In genomic region chr3:43012189-43012588, GRCh38 we compare ENCODE assay signal across 27 cellular contexts. TPM values are rescaled to one million over a fixed set of nuclear protein-coding genes. Genes with fewer than 3 reads are reported as not detected.
"Had no signal": no experiment of that assay in that cellular context is flagged by ENCODE, and none has a peak within 500 bp of the region (broad histone marks: within the 10 kb centered on the region; RNA-seq: fewer than 3 reads in every experiment).

No MANE protein-coding gene starts in this region.

- H3K27ac Mint-ChIP-seq: activated CD8-positive, alpha-beta memory T cell treated with anti-CD3 and anti-CD28 coated beads, Interleukin-2, amount 10 ng/mL, durations not matched to agents 7 days and 5 days; activated naive CD4-positive, alpha-beta T cell treated with anti-CD3 and anti-CD28 coated beads, Interleukin-2, amount 50 U/mL, for 24 hours; activated T-cell treated with anti-CD3 and anti-CD28 coated beads, Interleukin-2, amount 50 U/mL, for 24 hours; activated T-helper 1 cell treated with anti-CD3 and anti-CD28 coated beads, Interleukin-12 subunit alpha, Interleukin-12 subunit beta, Interleukin-2, Interleukin-4 antibody, amounts not matched to agents 30 ng/mL and 10 ng/mL and 1 ng/mL, durations not matched to agents 14 hours and 24 hours and 36 hours; T-helper 17 cell; WTC11 had no signal

- H3K4me3 Mint-ChIP-seq: activated CD8-positive, alpha-beta memory T cell treated with anti-CD3 and anti-CD28 coated beads, Interleukin-2, amount 10 ng/mL, durations not matched to agents 7 days and 5 days; activated naive CD4-positive, alpha-beta T cell treated with anti-CD3 and anti-CD28 coated beads, Interleukin-2, amount 50 U/mL, for 24 hours; activated T-cell treated with anti-CD3 and anti-CD28 coated beads, Interleukin-2, amount 50 U/mL, for 24 hours; activated T-helper 1 cell treated with anti-CD3 and anti-CD28 coated beads, Interleukin-12 subunit alpha, Interleukin-12 subunit beta, Interleukin-2, Interleukin-4 antibody, amounts not matched to agents 30 ng/mL and 10 ng/mL and 1 ng/mL, durations not matched to agents 14 hours and 24 hours and 36 hours; T-helper 17 cell; WTC11 had no signal

- H3K27me3 Mint-ChIP-seq: activated CD8-positive, alpha-beta memory T cell treated with anti-CD3 and anti-CD28 coated beads, Interleukin-2, amount 10 ng/mL, durations not matched to agents 7 days and 5 days; activated naive CD4-positive, alpha-beta T cell treated with anti-CD3 and anti-CD28 coated beads, Interleukin-2, amount 50 U/mL, for 24 hours; activated T-cell treated with anti-CD3 and anti-CD28 coated beads, Interleukin-2, amount 50 U/mL, for 24 hours; T-helper 17 cell had no signal

- H3K4me1 Mint-ChIP-seq: activated CD8-positive, alpha-beta memory T cell treated with anti-CD3 and anti-CD28 coated beads, Interleukin-2, amount 10 ng/mL, durations not matched to agents 7 days and 5 days; T-helper 17 cell had no signal

- H3K9me3 Mint-ChIP-seq: activated naive CD4-positive, alpha-beta T cell treated with anti-CD3 and anti-CD28 coated beads, Interleukin-2, amount 50 U/mL, for 24 hours; activated T-cell treated with anti-CD3 and anti-CD28 coated beads, Interleukin-2, amount 50 U/mL, for 24 hours; activated T-helper 1 cell treated with anti-CD3 and anti-CD28 coated beads, Interleukin-12 subunit alpha, Interleukin-12 subunit beta, Interleukin-2, Interleukin-4 antibody, amounts not matched to agents 30 ng/mL and 10 ng/mL and 1 ng/mL, durations not matched to agents 14 hours and 24 hours and 36 hours had no signal

- H3K36me3 Mint-ChIP-seq: activated CD8-positive, alpha-beta memory T cell treated with anti-CD3 and anti-CD28 coated beads, Interleukin-2, amount 10 ng/mL, durations not matched to agents 7 days and 5 days; activated naive CD4-positive, alpha-beta T cell treated with anti-CD3 and anti-CD28 coated beads, Interleukin-2, amount 50 U/mL, for 24 hours; WTC11 had no signal

- ATAC-seq: activated CD8-positive, alpha-beta memory T cell treated with anti-CD3 and anti-CD28 coated beads, Interleukin-2, amount 10 ng/mL, durations not matched to agents 7 days and 5 days; T-helper 17 cell; WTC11 had no signal

- DNase-seq: activated CD4-positive, alpha-beta T cell treated with anti-CD3 and anti-CD28 coated beads for 48 hours; activated CD4-positive, alpha-beta T cell treated with anti-CD3 and anti-CD28 coated beads, Interleukin-2, amount 50 U/mL, for 4 hours; activated CD4-positive, CD25-positive, alpha-beta regulatory T cell treated with anti-CD3 and anti-CD28 coated beads, Interleukin-2, amount 50 U/mL, for 72 hours; activated CD8-positive, alpha-beta memory T cell treated with anti-CD3 and anti-CD28 coated beads, Interleukin-2, amount 10 ng/mL, durations not matched to agents 7 days and 5 days; activated effector memory CD4-positive, alpha-beta T cell treated with Interleukin-2 at 50 U/mL for 16 hours; activated naive CD4-positive, alpha-beta T cell; aorta; central memory CD4-positive, alpha-beta T cell; KBM-7; NCI-H1092; NCI-H1417 treated with DMSO at 0.1 percent for 48 hours; NCI-H1694; NCI-H2029; NCI-H2107; NCI-H2171 treated with DMSO at 0.1 percent for 48 hours; NCI-H226; NCI-H526 treated with DMSO at 0.1 percent for 48 hours; SIG-M5; T-helper 17 cell; T-helper 9 cell had no signal

RNA-seq across cellular contexts. Expression of gene GASK1A, which starts 33.1 kb away (rescaled TPM):
- total RNA-seq: activated CD8-positive, alpha-beta memory T cell treated with anti-CD3 and anti-CD28 coated beads, Interleukin-2, amount 10 ng/mL, durations not matched to agents 7 days and 5 days; activated T-helper 1 cell treated with anti-CD3 and anti-CD28 coated beads, Interleukin-12 subunit alpha, Interleukin-12 subunit beta, Interleukin-2, Interleukin-4 antibody, amounts not matched to agents 30 ng/mL and 10 ng/mL and 1 ng/mL, durations not matched to agents 14 hours and 24 hours and 36 hours; LHCN-M2; NCI-H460; RPMI7951; T-helper 17 cell had no signal
